Comparison of ENCODE assay signal across 11 cellular contexts in genomic region chr18:61360440-61361383, GRCh38. TPM values are rescaled to one million over a fixed set of nuclear protein-coding genes. Genes with fewer than 3 reads are reported as not detected.
DNase-seq lines count a peak whose midpoint lies in the region; ATAC-seq and TF ChIP-seq lines count a peak whose summit lies in the region.
"Had no signal": no experiment of that assay in that cellular context is flagged by ENCODE, and none has a peak within 500 bp of the region (broad histone marks: within the 10 kb centered on the region; RNA-seq: fewer than 3 reads in every experiment).

No MANE protein-coding gene starts in this region.

- TF ChIP-seq EP300 in upper lobe of left lung (IDR thresholded peaks at IDR 0.05), result no peak

- no peaks in the 10 kb centered on the region for H3K27me3 Mint-ChIP-seq in natural killer cell treated with Interleukin-12 subunit alpha and Interleukin-12 subunit beta and Interleukin-15 and Interleukin-18, amount 100 ng/mL, for 72 hours

- no peak overlapping the region for H3K27ac ChIP-seq in upper lobe of left lung

- H3K4me1 ChIP-seq in upper lobe of left lung, result no peaks in the 10 kb centered on the region

- H3K36me3 Mint-ChIP-seq in natural killer cell treated with Interleukin-12 subunit alpha and Interleukin-12 subunit beta and Interleukin-15 and Interleukin-18, amount 100 ng/mL, for 72 hours, result no peaks in the 10 kb centered on the region

- no peaks in the 10 kb centered on the region for H3K36me3 ChIP-seq in upper lobe of left lung

- H3K4me3 Mint-ChIP-seq in natural killer cell treated with Interleukin-12 subunit alpha and Interleukin-12 subunit beta and Interleukin-15 and Interleukin-18, amount 100 ng/mL, for 72 hours, result no peak overlapping the region
- H3K4me3 Mint-ChIP-seq: activated CD8-positive, alpha-beta T cell treated with anti-CD3 and anti-CD28 coated beads, Interleukin-2, amount 10 ng/mL, durations not matched to agents 7 days and 5 days had no signal

- peak; percentile 94 for ATAC-seq in GM18873 (IDR thresholded peaks at IDR 0.05; ENCODE audit: low FRiP score, unreplicated experiment)
- ATAC-seq in HG02588 (IDR thresholded peaks at IDR 0.05; ENCODE audit: unreplicated experiment), result peak; percentile 96
- ATAC-seq in HG03575 (IDR thresholded peaks at IDR 0.05; ENCODE audit: extremely low read depth, insufficient number of reproducible peaks, low FRiP score, unreplicated experiment), result peak; percentile 96
- peak; percentile 48 to 82 for ATAC-seq in natural killer cell treated with Interleukin-12 subunit alpha and Interleukin-12 subunit beta and Interleukin-15 and Interleukin-18, amount 100 ng/mL, for 72 hours
- no peak for ATAC-seq in upper lobe of left lung (ENCODE audit: low FRiP score in 2 of 2)
- ATAC-seq: activated CD8-positive, alpha-beta T cell treated with anti-CD3 and anti-CD28 coated beads, Interleukin-2, amount 10 ng/mL, durations not matched to agents 7 days and 5 days had no signal

- no peak overlapping the region for H3K27ac Mint-ChIP-seq in natural killer cell treated with Interleukin-12 subunit alpha and Interleukin-12 subunit beta and Interleukin-15 and Interleukin-18, amount 100 ng/mL, for 72 hours
- H3K27ac Mint-ChIP-seq: activated CD8-positive, alpha-beta T cell treated with anti-CD3 and anti-CD28 coated beads, Interleukin-2, amount 10 ng/mL, durations not matched to agents 7 days and 5 days had no signal

- H3K27me3 ChIP-seq in upper lobe of left lung, result no peaks in the 10 kb centered on the region

- H3K4me1 Mint-ChIP-seq in natural killer cell treated with Interleukin-12 subunit alpha and Interleukin-12 subunit beta and Interleukin-15 and Interleukin-18, amount 100 ng/mL, for 72 hours (ENCODE audit: low read depth in 2 of 2), result peaks cover 0 to 15% of the 10 kb centered on the region in 2 donors

- whole genome bisulfite sequencing in upper lobe of left lung, 2 donors, result 52 to 60% methylated on average over 7 of the region's 7 CpGs

- peaks cover 6% of the 10 kb centered on the region for H3K9me3 Mint-ChIP-seq in natural killer cell treated with Interleukin-12 subunit alpha and Interleukin-12 subunit beta and Interleukin-15 and Interleukin-18, amount 100 ng/mL, for 72 hours

- TF ChIP-seq CTCF in upper lobe of left lung (IDR thresholded peaks at IDR 0.05), result no peak

- H3K4me3 ChIP-seq in upper lobe of left lung, result no peak overlapping the region

- H3K9me3 ChIP-seq in upper lobe of left lung, result peaks cover 0 to 6% (median 0%) of the 10 kb centered on the region in 4 donors

- peak; percentile 62 for DNase-seq in natural killer cell treated with Interleukin-12 subunit alpha and Interleukin-12 subunit beta and Interleukin-15 and Interleukin-18, amount 100 ng/mL, for 72 hours (ENCODE audit: low spot score)
- no peak for DNase-seq in NCI-H146 (lab: John Stamatoyannopoulos, UW)
- no peak for DNase-seq in HuH-7 (ENCODE audit: low spot score)
- no peak for DNase-seq in upper lobe of left lung
- no peak for DNase-seq in C1 segment of cervical spinal cord (lab: John Stamatoyannopoulos, UW)
- DNase-seq: activated CD8-positive, alpha-beta T cell treated with anti-CD3 and anti-CD28 coated beads, Interleukin-2, amount 10 ng/mL, durations not matched to agents 7 days and 5 days; NCI-H226; stimulated activated CD4-positive, alpha-beta T cell treated with anti-CD3 and anti-CD28 coated beads, Interleukin-1b, Interleukin-23, amount 100 ng/mL, for 48 hours had no signal

- no peak for TF ChIP-seq POLR2A in upper lobe of left lung (IDR thresholded peaks at IDR 0.05)

RNA-seq across cellular contexts. Expression of gene CDH20, which starts 27.5 kb away (rescaled TPM):
- total RNA-seq in natural killer cell treated with Interleukin-12 subunit alpha and Interleukin-12 subunit beta and Interleukin-15 and Interleukin-18, amount 100 ng/mL, for 72 hours, result under 1 TPM in 1 of 2 donors, not detected in 1; 0.10 TPM
- under 1 TPM in 2 of 6 donors, not detected in 4; 0.06 to 0.07 TPM for total RNA-seq in upper lobe of left lung
- total RNA-seq: activated CD8-positive, alpha-beta T cell treated with anti-CD3 and anti-CD28 coated beads, Interleukin-2, amount 10 ng/mL, durations not matched to agents 7 days and 5 days had no signal

Comparison
In these comparisons a context has a peak if more than half of its experiments do, and no peak if none do; other contexts are left out.
1. ATAC-seq: peak in GM18873 (single experiment), HG02588 (single experiment), HG03575 (single experiment) and natural killer cell treated with Interleukin-12 subunit alpha and Interleukin-12 subunit beta and Interleukin-15 and Interleukin-18, amount 100 ng/mL, for 72 hours (2 of 2); none in upper lobe of left lung (0 of 2).